25 cellular contexts compared by ENCODE assay signal in genomic region chr17:7005716-7006115, GRCh38. TPM values are rescaled to one million over a fixed set of nuclear protein-coding genes. Genes with fewer than 3 reads are reported as not detected.
DNase-seq lines count a peak whose midpoint lies in the region; ATAC-seq and FAIRE-seq lines count a peak whose summit lies in the region.
"Had no signal": no experiment of that assay in that cellular context is flagged by ENCODE, and none has a peak within 500 bp of the region (broad histone marks: within the 10 kb centered on the region; RNA-seq: fewer than 3 reads in every experiment).

No MANE protein-coding gene starts in this region.

- DNase-seq in left lobe of liver (ENCODE audit: low spot score) (no peak), posterior vena cava (ENCODE audit: low spot score) (peak; percentile 77), RCC 7860 (ENCODE audit: low spot score) (no peak), H4 (ENCODE audit: low spot score) (no peak), RKO (ENCODE audit: low spot score) (no peak)
- DNase-seq: 8988T; ACHN; BE2C; CD4-positive, alpha-beta memory T cell; CD4-positive, CD25-positive, alpha-beta regulatory T cell; CD8-positive, alpha-beta memory T cell; COR-L47; DMS 273 treated with DMSO at 0.1 percent for 48 hours; DMS153; DMS53; DMS79; DND-41; EL; GDM1 had no signal

- intact Hi-C loops in posterior vena cava (cut with DNase I), result loop anchor here (5.0 to 10.0 kb wide), 2 partner anchors 88 to 341 kb away; no protein-coding TSS in a partner anchor

- ATAC-seq in left lobe of liver, result peak; percentile 17

- no peak for FAIRE-seq in RCC 7860 (lab: Jason Lieb, UNC)
- FAIRE-seq: A204.1, GM12878, GM18507 had no signal

RNA-seq across cellular contexts. Expression of gene RNASEK, which starts 6.7 kb away (rescaled TPM):
- 83.9 TPM for total RNA-seq in left lobe of liver
- 100 to 1,000 TPM; 153 to 154 TPM for total RNA-seq in posterior vena cava
- total RNA-seq in H4 (2014; rRNA removed; shearing (Covaris generic)), result 166 and 188 TPM in 2 replicates

RNA-seq across cellular contexts. Expression of gene ALOX12, which starts 9.9 kb away (rescaled TPM):
- total RNA-seq in left lobe of liver (not detected), posterior vena cava (under 1 TPM in 1 of 2 donors, not detected in 1; 0.14 TPM)
- not detected in 2 replicates for total RNA-seq in H4 (2014; rRNA removed; shearing (Covaris generic))
- total RNA-seq: A673; CD4-positive, alpha-beta memory T cell; CD8-positive, alpha-beta memory T cell; Daoy; G401; GM12878 had no signal

RNA-seq across cellular contexts. Expression of gene BCL6B, which starts 17.1 kb away (rescaled TPM):
- total RNA-seq in left lobe of liver, result 1.7 TPM
- total RNA-seq in posterior vena cava, result 10 to 100 TPM; 21.2 to 29.7 TPM
- not detected in 2 replicates for total RNA-seq in H4 (2014; rRNA removed; shearing (Covaris generic))
- total RNA-seq: CD4-positive, alpha-beta memory T cell; Daoy; G401 had no signal

RNA-seq across cellular contexts. Expression of gene SLC16A13, which starts 30.1 kb away (rescaled TPM):
- total RNA-seq in left lobe of liver, result 39.9 TPM
- 1 to 10 TPM; 1.5 to 1.6 TPM for total RNA-seq in posterior vena cava
- total RNA-seq in H4 (2014; rRNA removed; shearing (Covaris generic)), result 0.77 TPM in 1 of 2 replicates, not detected in the other

RNA-seq across cellular contexts. Expression of gene SLC16A11, which starts 38.2 kb away (rescaled TPM):
- total RNA-seq in left lobe of liver (2.5 TPM), posterior vena cava (1 to 10 TPM in 1 of 2 donors, under 1 TPM in 1; 0.52 to 1.3 TPM)
- not detected in 2 replicates for total RNA-seq in H4 (2014; rRNA removed; shearing (Covaris generic))
- total RNA-seq: Daoy, G401 had no signal
